Comparison of ENCODE assay signal across 22 cellular contexts in genomic region chr2:234278556-234279286, GRCh38.
A peak's percentile ranks its signal among the peaks of the same experiment; 100 is the strongest.
DNase-seq lines count a peak whose midpoint lies in the region; ATAC-seq and TF ChIP-seq lines count a peak whose summit lies in the region.
"Had no signal": no experiment of that assay in that cellular context is flagged by ENCODE, and none has a peak within 500 bp of the region (broad histone marks: within the 10 kb centered on the region; RNA-seq: fewer than 3 reads in every experiment).

No MANE protein-coding gene starts in this region.

- H3K4me1 Mint-ChIP-seq in CD8-positive, alpha-beta memory T cell = peaks cover 60 to 86% (median 78%) of the 10 kb centered on the region in 3 donors
- H3K4me1 Mint-ChIP-seq in activated T-helper 1 cell treated with anti-CD3 and anti-CD28 coated beads, Interleukin-12 subunit alpha, Interleukin-12 subunit beta, Interleukin-2, Interleukin-4 antibody, amounts not matched to agents 30 ng/mL and 10 ng/mL and 1 ng/mL, durations not matched to agents 14 hours and 24 hours and 36 hours (ENCODE audit: low read depth) = peaks cover 81% of the 10 kb centered on the region
- peaks cover 27 to 74% (median 59%) of the 10 kb centered on the region in 7 donors for H3K4me1 Mint-ChIP-seq in naive thymus-derived CD4-positive, alpha-beta T cell

- intact Hi-C loops in activated T-helper 1 cell treated with anti-CD3 and anti-CD28 coated beads, Interleukin-12 subunit alpha, Interleukin-12 subunit beta, Interleukin-2, Interleukin-4 antibody, amounts not matched to agents 30 ng/mL and 10 ng/mL and 1 ng/mL, durations not matched to agents 14 hours and 24 hours and 36 hours (cut with micrococcal nuclease) = loop anchor here (1.0 to 2.0 kb wide), 3 partner anchors 11 to 144 kb away; no protein-coding TSS in a partner anchor
- intact Hi-C loops in naive thymus-derived CD4-positive, alpha-beta T cell (cut with micrococcal nuclease) = loop anchor here in 1 of 2 donors (1.0 to 5.0 kb wide), 2 partner anchors 14 to 301 kb away; no protein-coding TSS in a partner anchor
- intact Hi-C loops in Right ventricle myocardium superior (cut with DNase I) (no loop called here), left colon (cut with DNase I, micrococcal nuclease) (no loop called here)

- peaks cover 43% of the 10 kb centered on the region for H3K4me1 ChIP-seq in CD8-positive, alpha-beta memory T cell (ENCODE audit: insufficient read depth, low read length)
- peaks cover 16 to 42% of the 10 kb centered on the region in 2 donors for H3K4me1 ChIP-seq in naive thymus-derived CD4-positive, alpha-beta T cell (ENCODE audit: control insufficient read depth in 2 of 2, insufficient read depth in 2 of 2, low read length in 2 of 2)
- H3K4me1 ChIP-seq: SJSA1 had no signal

- peaks cover 0 to 1% of the 10 kb centered on the region in 2 donors for H3K27me3 Mint-ChIP-seq in CD8-positive, alpha-beta memory T cell
- no peaks in the 10 kb centered on the region for H3K27me3 Mint-ChIP-seq in activated T-helper 1 cell treated with anti-CD3 and anti-CD28 coated beads, Interleukin-12 subunit alpha, Interleukin-12 subunit beta, Interleukin-2, Interleukin-4 antibody, amounts not matched to agents 30 ng/mL and 10 ng/mL and 1 ng/mL, durations not matched to agents 14 hours and 24 hours and 36 hours (ENCODE audit: insufficient read depth)
- no peaks in the 10 kb centered on the region for H3K27me3 Mint-ChIP-seq in naive thymus-derived CD4-positive, alpha-beta T cell
- H3K27me3 Mint-ChIP-seq: progenitor cell of endocrine pancreas had no signal

- H3K9me3 Mint-ChIP-seq in CD8-positive, alpha-beta memory T cell = peaks cover 0 to 9% (median 4%) of the 10 kb centered on the region in 5 donors
- H3K9me3 Mint-ChIP-seq in activated T-helper 1 cell treated with anti-CD3 and anti-CD28 coated beads, Interleukin-12 subunit alpha, Interleukin-12 subunit beta, Interleukin-2, Interleukin-4 antibody, amounts not matched to agents 30 ng/mL and 10 ng/mL and 1 ng/mL, durations not matched to agents 14 hours and 24 hours and 36 hours = peaks cover 43% of the 10 kb centered on the region
- peaks cover 0 to 31% (median 0%) of the 10 kb centered on the region in 11 donors for H3K9me3 Mint-ChIP-seq in naive thymus-derived CD4-positive, alpha-beta T cell

- no peak overlapping the region for H3K27ac ChIP-seq in CD8-positive, alpha-beta memory T cell (ENCODE audit: low read depth, low read length)
- no peak overlapping the region for H3K27ac ChIP-seq in naive thymus-derived CD4-positive, alpha-beta T cell (ENCODE audit: low read depth, low read length)
- H3K27ac ChIP-seq: KMS-11, SJSA1 had no signal

- ATAC-seq in GM19455 (IDR thresholded peaks at IDR 0.05; ENCODE audit: unreplicated experiment) (peak; percentile 61), Right ventricle myocardium superior (ENCODE audit: poor library complexity) (no peak), left colon (no peak)
- peak; percentile 81 for ATAC-seq in naive thymus-derived CD4-positive, alpha-beta T cell
- ATAC-seq: PC-3 had no signal

- H3K36me3 ChIP-seq in CD8-positive, alpha-beta memory T cell (ENCODE audit: insufficient read depth, low read length) = no peaks in the 10 kb centered on the region
- H3K36me3 ChIP-seq in naive thymus-derived CD4-positive, alpha-beta T cell (ENCODE audit: control insufficient read depth in 2 of 3, insufficient read depth in 3 of 3, low read length in 3 of 3) = no peaks in the 10 kb centered on the region
- H3K36me3 ChIP-seq: SJSA1 had no signal

- CTCF ChIA-PET in CD8-positive, alpha-beta memory T cell (lab: Charles Lee) = no interaction called here
- CTCF ChIA-PET in naive thymus-derived CD4-positive, alpha-beta T cell (lab: Charles Lee) = no interaction called here

- H3K27ac Mint-ChIP-seq in CD8-positive, alpha-beta memory T cell = peak overlapping the region; percentile 16 to 93 (median 80)
- peak overlapping the region; percentile 82 for H3K27ac Mint-ChIP-seq in activated T-helper 1 cell treated with anti-CD3 and anti-CD28 coated beads, Interleukin-12 subunit alpha, Interleukin-12 subunit beta, Interleukin-2, Interleukin-4 antibody, amounts not matched to agents 30 ng/mL and 10 ng/mL and 1 ng/mL, durations not matched to agents 14 hours and 24 hours and 36 hours
- H3K27ac Mint-ChIP-seq in naive thymus-derived CD4-positive, alpha-beta T cell = peak overlapping the region; percentile 38 to 90 (median 77)
- H3K27ac Mint-ChIP-seq: progenitor cell of endocrine pancreas had no signal

- TF ChIP-seq CTCF in GM13976 (IDR thresholded peaks at IDR 0.05; ENCODE audit: borderline replicate concordance, control extremely low read depth, extremely low read depth, insufficient read depth, missing control alignments) = no peak

- peaks cover 4% of the 10 kb centered on the region for H3K9me3 ChIP-seq in CD8-positive, alpha-beta memory T cell (ENCODE audit: low read length)
- no peaks in the 10 kb centered on the region for H3K9me3 ChIP-seq in naive thymus-derived CD4-positive, alpha-beta T cell (ENCODE audit: control insufficient read depth in 2 of 3, low read length in 3 of 3)
- H3K9me3 ChIP-seq: SJSA1 had no signal

- peak overlapping the region in 6 of 7 donors; percentile 29 to 60 (median 48) for H3K4me3 Mint-ChIP-seq in CD8-positive, alpha-beta memory T cell
- H3K4me3 Mint-ChIP-seq in activated T-helper 1 cell treated with anti-CD3 and anti-CD28 coated beads, Interleukin-12 subunit alpha, Interleukin-12 subunit beta, Interleukin-2, Interleukin-4 antibody, amounts not matched to agents 30 ng/mL and 10 ng/mL and 1 ng/mL, durations not matched to agents 14 hours and 24 hours and 36 hours = peak overlapping the region; percentile 44
- H3K4me3 Mint-ChIP-seq in naive thymus-derived CD4-positive, alpha-beta T cell = peak overlapping the region in 9 of 10 donors; percentile 0 to 64 (median 52)

- in situ Hi-C loops in GM13976 (cut with MboI; ENCODE audit: low sequenced_read_pairs, unreplicated experiment) = no loop called here

- peak in 2 of 5 donors; percentile 65 to 69 for DNase-seq in CD8-positive, alpha-beta memory T cell
- DNase-seq in activated T-helper 1 cell treated with anti-CD3 and anti-CD28 coated beads, Interleukin-12 subunit alpha, Interleukin-12 subunit beta, Interleukin-2, Interleukin-4 antibody, amounts not matched to agents 30 ng/mL and 10 ng/mL and 1 ng/mL, durations not matched to agents 14 hours and 24 hours and 36 hours (ENCODE audit: low spot score) = peak; percentile 35
- DNase-seq in naive thymus-derived CD4-positive, alpha-beta T cell = peak in 7 of 9 donors; percentile 28 to 77 (median 69)
- DNase-seq in GM13976 (ENCODE audit: low spot score) = no peak
- DNase-seq in mucosa of gallbladder (ENCODE audit: low spot score) = no peak
- DNase-seq in Right ventricle myocardium superior = no peak
- DNase-seq in left colon = no peak
- DNase-seq: activated CD4-positive, alpha-beta T cell treated with anti-CD3 and anti-CD28 coated beads for 1 hour; activated effector memory CD4-positive, alpha-beta T cell treated with Interleukin-2 at 50 U/mL for 16 hours; hippocampal formation; mesenchymal stem cell; NCI-H1092 treated with DMSO at 0.1 percent for 48 hours; NCI-H2081; NCI-H524; PC-3; stimulated activated CD8-positive, alpha-beta memory T cell treated with anti-CD3 and anti-CD28 coated beads, Interleukin-4, amount 100 ng/mL, for 48 hours; T-helper 9 cell had no signal

- H3K4me3 ChIP-seq in CD8-positive, alpha-beta memory T cell (ENCODE audit: low read length) = peak overlapping the region; percentile 8
- no peak overlapping the region for H3K4me3 ChIP-seq in naive thymus-derived CD4-positive, alpha-beta T cell (ENCODE audit: low read length)
- H3K4me3 ChIP-seq: SJSA1, smooth muscle cell had no signal

- no peaks in the 10 kb centered on the region for H3K27me3 ChIP-seq in CD8-positive, alpha-beta memory T cell (ENCODE audit: insufficient read depth, low read length, poor library complexity, severe bottlenecking)
- H3K27me3 ChIP-seq in naive thymus-derived CD4-positive, alpha-beta T cell (ENCODE audit: control insufficient read depth in 2 of 2, insufficient read depth in 2 of 2, low read length in 2 of 2) = no peaks in the 10 kb centered on the region
- H3K27me3 ChIP-seq: SJSA1 had no signal

- peaks cover 0 to 5% (median 0%) of the 10 kb centered on the region in 3 donors for H3K36me3 Mint-ChIP-seq in CD8-positive, alpha-beta memory T cell
- H3K36me3 Mint-ChIP-seq in activated T-helper 1 cell treated with anti-CD3 and anti-CD28 coated beads, Interleukin-12 subunit alpha, Interleukin-12 subunit beta, Interleukin-2, Interleukin-4 antibody, amounts not matched to agents 30 ng/mL and 10 ng/mL and 1 ng/mL, durations not matched to agents 14 hours and 24 hours and 36 hours (ENCODE audit: low read depth) = peaks cover 35% of the 10 kb centered on the region
- H3K36me3 Mint-ChIP-seq in naive thymus-derived CD4-positive, alpha-beta T cell = peaks cover 0 to 58% (median 0%) of the 10 kb centered on the region in 5 donors

- POLR2A ChIA-PET in CD8-positive, alpha-beta memory T cell (lab: Charles Lee) = interaction anchor here (1.0 kb wide), 1 partner anchor 10 kb away, joined by 3 read pairs; no protein-coding TSS in a partner anchor
- POLR2A ChIA-PET in naive thymus-derived CD4-positive, alpha-beta T cell (lab: Charles Lee) = interaction anchor here (1.3 kb wide), 1 partner anchor 20 kb away, joined by 3 read pairs; no protein-coding TSS in a partner anchor

Comparison
In these comparisons a context has a peak if more than half of its experiments do, and no peak if none do; other contexts are left out.
1. DNase-seq: peak in activated T-helper 1 cell treated with anti-CD3 and anti-CD28 coated beads, Interleukin-12 subunit alpha, Interleukin-12 subunit beta, Interleukin-2, Interleukin-4 antibody, amounts not matched to agents 30 ng/mL and 10 ng/mL and 1 ng/mL, durations not matched to agents 14 hours and 24 hours and 36 hours (single experiment) and naive thymus-derived CD4-positive, alpha-beta T cell (7 of 9); none in GM13976 (single experiment), mucosa of gallbladder (single experiment), Right ventricle myocardium superior (single experiment) and left colon (0 of 2).
2. ATAC-seq: peak in GM19455 (single experiment) and naive thymus-derived CD4-positive, alpha-beta T cell (single experiment); none in Right ventricle myocardium superior (single experiment) and left colon (single experiment).
3. Peak in every context shown above with its lines, with median percentiles within 50 percentile points of each other: H3K27ac Mint-ChIP-seq and H3K4me3 Mint-ChIP-seq.